13 cellular contexts compared by ENCODE assay signal in genomic region chr2:130375291-130376266, GRCh38. TPM values are rescaled to one million over a fixed set of nuclear protein-coding genes. Genes with fewer than 3 reads are reported as not detected.
DNase-seq lines count a peak whose midpoint lies in the region; ATAC-seq and TF ChIP-seq lines count a peak whose summit lies in the region.
"Had no signal": no experiment of that assay in that cellular context is flagged by ENCODE, and none has a peak within 500 bp of the region (broad histone marks: within the 10 kb centered on the region; RNA-seq: fewer than 3 reads in every experiment).

No MANE protein-coding gene starts in this region.

- peaks cover 9% of the 10 kb centered on the region for H3K36me3 ChIP-seq in HAP-1 (replicated peaks)

- H3K27me3 ChIP-seq in HAP-1 (ENCODE audit: low read depth), result no peaks in the 10 kb centered on the region
- H3K27me3 ChIP-seq: esophagus squamous epithelium had no signal

- peak overlapping the region; percentile 20 for H3K27ac Mint-ChIP-seq in activated naive CD4-positive, alpha-beta T cell treated with anti-CD3 and anti-CD28 coated beads, Interleukin-2, amount 50 U/mL, for 24 hours
- H3K27ac Mint-ChIP-seq in activated naive CD4-positive, alpha-beta T cell treated with anti-CD3 and anti-CD28 coated beads, Interleukin-2, amount 10 ng/mL, durations not matched to agents 7 days and 5 days, result no peak overlapping the region
- H3K27ac Mint-ChIP-seq in activated B cell treated with CpG ODN at 0.5 μM for 24 hours, result peak overlapping the region; percentile 84
- peak overlapping the region; percentile 55 for H3K27ac Mint-ChIP-seq in stimulated activated effector memory CD8-positive, alpha-beta T cell treated with anti-CD3 and anti-CD28 coated beads, Interleukin-12 subunit alpha, Interleukin-12 subunit beta, amount 100 ng/mL, for 72 hours

- DNase-seq in activated naive CD4-positive, alpha-beta T cell treated with anti-CD3 and anti-CD28 coated beads, Interleukin-2, amount 10 ng/mL, durations not matched to agents 7 days and 5 days, result no peak
- no peak for DNase-seq in activated B cell treated with CpG ODN at 0.5 μM for 24 hours
- peak; percentile 36 for DNase-seq in fibroblast of villous mesenchyme (ENCODE audit: low read depth)
- DNase-seq in stimulated activated effector memory CD8-positive, alpha-beta T cell treated with anti-CD3 and anti-CD28 coated beads, Interleukin-12 subunit alpha, Interleukin-12 subunit beta, amount 100 ng/mL, for 72 hours (ENCODE audit: low spot score in 2 of 2), result no peak
- DNase-seq in HAP-1 (ENCODE audit: low spot score in 2 of 2), result no peak
- no peak for DNase-seq in NCI-H1436 treated with DMSO at 0.1 percent for 48 hours (lab: John Stamatoyannopoulos, UW)
- DNase-seq in AML-193 (lab: John Stamatoyannopoulos, UW), result no peak
- DNase-seq: activated CD4-positive, alpha-beta T cell treated with anti-CD3 and anti-CD28 coated beads for 4 hours; activated naive CD4-positive, alpha-beta T cell treated with Interleukin-2 at 50 U/mL for 16 hours; esophagus squamous epithelium; GOT3; stimulated activated CD4-positive, alpha-beta T cell treated with anti-CD3 and anti-CD28 coated beads, Interleukin-2, amount 100 ng/mL, for 24 hours had no signal

- H3K4me3 Mint-ChIP-seq in activated naive CD4-positive, alpha-beta T cell treated with anti-CD3 and anti-CD28 coated beads, Interleukin-2, amount 50 U/mL, for 24 hours, result no peak overlapping the region
- H3K4me3 Mint-ChIP-seq in activated naive CD4-positive, alpha-beta T cell treated with anti-CD3 and anti-CD28 coated beads, Interleukin-2, amount 10 ng/mL, durations not matched to agents 7 days and 5 days, result no peak overlapping the region
- H3K4me3 Mint-ChIP-seq in activated B cell treated with CpG ODN at 0.5 μM for 24 hours, result peak overlapping the region; percentile 57
- peak overlapping the region; percentile 86 for H3K4me3 Mint-ChIP-seq in stimulated activated effector memory CD8-positive, alpha-beta T cell treated with anti-CD3 and anti-CD28 coated beads, Interleukin-12 subunit alpha, Interleukin-12 subunit beta, amount 100 ng/mL, for 72 hours

- H3K4me1 Mint-ChIP-seq in activated naive CD4-positive, alpha-beta T cell treated with anti-CD3 and anti-CD28 coated beads, Interleukin-2, amount 50 U/mL, for 24 hours, result peaks cover 79% of the 10 kb centered on the region
- H3K4me1 Mint-ChIP-seq in activated naive CD4-positive, alpha-beta T cell treated with anti-CD3 and anti-CD28 coated beads, Interleukin-2, amount 10 ng/mL, durations not matched to agents 7 days and 5 days, result peaks cover 86% of the 10 kb centered on the region
- H3K4me1 Mint-ChIP-seq in activated B cell treated with CpG ODN at 0.5 μM for 24 hours, result peaks cover 85% of the 10 kb centered on the region
- peaks cover 80% of the 10 kb centered on the region for H3K4me1 Mint-ChIP-seq in stimulated activated effector memory CD8-positive, alpha-beta T cell treated with anti-CD3 and anti-CD28 coated beads, Interleukin-12 subunit alpha, Interleukin-12 subunit beta, amount 100 ng/mL, for 72 hours

- H3K9me3 ChIP-seq in HAP-1, result no peaks in the 10 kb centered on the region
- H3K9me3 ChIP-seq: esophagus squamous epithelium had no signal

- TF ChIP-seq CTCF in activated B cell treated with CpG ODN at 0.5 μM for 24 hours (IDR thresholded peaks at IDR 0.05) (no peak), fibroblast of villous mesenchyme (IDR thresholded peaks at IDR 0.05; ENCODE audit: insufficient read depth, low read depth, low read length) (no peak)

- H3K9me3 Mint-ChIP-seq in activated naive CD4-positive, alpha-beta T cell treated with anti-CD3 and anti-CD28 coated beads, Interleukin-2, amount 50 U/mL, for 24 hours, result no peaks in the 10 kb centered on the region
- H3K9me3 Mint-ChIP-seq in activated naive CD4-positive, alpha-beta T cell treated with anti-CD3 and anti-CD28 coated beads, Interleukin-2, amount 10 ng/mL, durations not matched to agents 7 days and 5 days, result no peaks in the 10 kb centered on the region
- no peaks in the 10 kb centered on the region for H3K9me3 Mint-ChIP-seq in activated B cell treated with CpG ODN at 0.5 μM for 24 hours
- H3K9me3 Mint-ChIP-seq in stimulated activated effector memory CD8-positive, alpha-beta T cell treated with anti-CD3 and anti-CD28 coated beads, Interleukin-12 subunit alpha, Interleukin-12 subunit beta, amount 100 ng/mL, for 72 hours, result no peaks in the 10 kb centered on the region

- CTCF ChIA-PET in activated naive CD4-positive, alpha-beta T cell treated with anti-CD3 and anti-CD28 coated beads, Interleukin-2, amount 10 ng/mL, durations not matched to agents 7 days and 5 days (lab: Charles Lee), result no interaction called here
- CTCF ChIA-PET in activated B cell treated with CpG ODN at 0.5 μM for 24 hours (lab: Charles Lee), result interaction anchor here (1.8 kb wide), 1 partner anchor 33 kb away, joined by 7 read pairs; the partner anchor contains the start of gene IMP4

- H3K36me3 Mint-ChIP-seq in activated naive CD4-positive, alpha-beta T cell treated with anti-CD3 and anti-CD28 coated beads, Interleukin-2, amount 50 U/mL, for 24 hours, result peaks cover 6% of the 10 kb centered on the region
- peaks cover 56% of the 10 kb centered on the region for H3K36me3 Mint-ChIP-seq in activated naive CD4-positive, alpha-beta T cell treated with anti-CD3 and anti-CD28 coated beads, Interleukin-2, amount 10 ng/mL, durations not matched to agents 7 days and 5 days
- peaks cover 40% of the 10 kb centered on the region for H3K36me3 Mint-ChIP-seq in activated B cell treated with CpG ODN at 0.5 μM for 24 hours (ENCODE audit: low read depth)
- peaks cover 68% of the 10 kb centered on the region for H3K36me3 Mint-ChIP-seq in stimulated activated effector memory CD8-positive, alpha-beta T cell treated with anti-CD3 and anti-CD28 coated beads, Interleukin-12 subunit alpha, Interleukin-12 subunit beta, amount 100 ng/mL, for 72 hours

- intact Hi-C loops in activated B cell treated with CpG ODN at 0.5 μM for 24 hours (cut with micrococcal nuclease), result no loop called here

- H3K27me3 Mint-ChIP-seq in activated naive CD4-positive, alpha-beta T cell treated with anti-CD3 and anti-CD28 coated beads, Interleukin-2, amount 50 U/mL, for 24 hours, result no peaks in the 10 kb centered on the region
- H3K27me3 Mint-ChIP-seq in activated naive CD4-positive, alpha-beta T cell treated with anti-CD3 and anti-CD28 coated beads, Interleukin-2, amount 10 ng/mL, durations not matched to agents 7 days and 5 days, result no peaks in the 10 kb centered on the region
- no peaks in the 10 kb centered on the region for H3K27me3 Mint-ChIP-seq in activated B cell treated with CpG ODN at 0.5 μM for 24 hours

- peaks cover 5% of the 10 kb centered on the region; the same call in 1 of the 2 replicates for H3K4me1 ChIP-seq in HAP-1

- POLR2A ChIA-PET in activated B cell treated with CpG ODN at 0.5 μM for 24 hours (lab: Charles Lee), result interaction anchor here (0.6 to 5.4 kb wide), 3 partner anchors 8 to 33 kb away, joined by 4 to 37 read pairs (median 18); partner anchors contain the start of gene IMP4

- peak overlapping the region; percentile 4 for H3K4me3 ChIP-seq in fibroblast of villous mesenchyme (ENCODE audit: low read depth, low read length)
- no peak overlapping the region for H3K4me3 ChIP-seq in HAP-1
- H3K4me3 ChIP-seq: esophagus squamous epithelium had no signal

- no peak for ATAC-seq in activated B cell treated with CpG ODN at 0.5 μM for 24 hours (ENCODE audit: low read depth)
- ATAC-seq in stimulated activated effector memory CD8-positive, alpha-beta T cell treated with anti-CD3 and anti-CD28 coated beads, Interleukin-12 subunit alpha, Interleukin-12 subunit beta, amount 100 ng/mL, for 72 hours, result no peak

- in situ Hi-C loops in HAP-1 (cut with MboI; ENCODE audit: low sequenced_read_pairs), result no loop called here

RNA-seq across cellular contexts. Expression of gene PTPN18, which starts 19.7 kb away (rescaled TPM):
- total RNA-seq in activated B cell treated with CpG ODN at 0.5 μM for 24 hours (77.7 and 79.2 TPM in 2 replicates), fibroblast of villous mesenchyme (17.7 and 18.4 TPM in 2 replicates)

RNA-seq across cellular contexts. Expression of gene IMP4, which starts 32.9 kb away (rescaled TPM):
- total RNA-seq in activated B cell treated with CpG ODN at 0.5 μM for 24 hours (121 and 140 TPM in 2 replicates), fibroblast of villous mesenchyme (60.5 and 68.0 TPM in 2 replicates)

Comparison
In these comparisons a context has a peak if more than half of its experiments do, and no peak if none do; other contexts are left out.
1. H3K4me3 Mint-ChIP-seq: peak in activated B cell treated with CpG ODN at 0.5 μM for 24 hours (single experiment) and stimulated activated effector memory CD8-positive, alpha-beta T cell treated with anti-CD3 and anti-CD28 coated beads, Interleukin-12 subunit alpha, Interleukin-12 subunit beta, amount 100 ng/mL, for 72 hours (single experiment); none in activated naive CD4-positive, alpha-beta T cell treated with anti-CD3 and anti-CD28 coated beads, Interleukin-2, amount 50 U/mL, for 24 hours (single experiment) and activated naive CD4-positive, alpha-beta T cell treated with anti-CD3 and anti-CD28 coated beads, Interleukin-2, amount 10 ng/mL, durations not matched to agents 7 days and 5 days (single experiment).